9 cellular contexts compared by ENCODE assay signal in the genomic region with DNA sequence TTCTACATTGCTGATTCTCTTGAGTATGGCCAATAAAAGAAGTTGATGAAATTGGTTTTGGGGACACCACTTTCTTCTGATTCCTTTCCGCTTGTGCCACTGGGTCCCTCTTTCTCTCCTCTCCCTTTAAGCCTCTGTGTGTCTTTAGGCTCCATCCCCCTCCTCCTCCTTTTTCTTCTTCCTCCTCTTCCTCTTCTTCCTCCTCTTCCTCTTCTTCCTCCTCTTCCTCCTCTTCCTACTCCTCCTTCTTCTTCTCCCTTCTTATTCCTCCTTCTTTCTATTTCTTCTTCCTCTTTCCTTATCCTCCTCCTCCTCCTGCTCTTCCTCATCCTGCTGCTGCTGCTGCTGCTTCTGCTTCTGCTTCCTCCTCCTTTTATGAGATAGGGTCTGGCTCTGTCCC.
"Had no signal": no experiment of that assay in that cellular context is flagged by ENCODE, and none has a peak within 500 bp of the region (broad histone marks: within the 10 kb centered on the region; RNA-seq: fewer than 3 reads in every experiment).

No MANE protein-coding gene starts in this region.

- DNase-seq: GM23248, GOT3, H7, H9, HCEC 1CT, HFFc6 had no signal

- H3K9me3 Mint-ChIP-seq: HFFc6 had no signal

- H3K27ac ChIP-seq: GM23248 had no signal

- H3K4me3 Mint-ChIP-seq: GM23338, H9, HFFc6 had no signal

- H3K36me3 ChIP-seq: HAP-1 had no signal

- H3K9me3 ChIP-seq: HAP-1 had no signal

- ATAC-seq: GM23338, HCT116 had no signal

- H3K27ac Mint-ChIP-seq: GM23338, H9, HFFc6 had no signal

- H3K4me3 ChIP-seq: GM23248, GM23338, HAP-1 had no signal
